ENCODE assay signal across 8 cellular contexts in the genomic region with DNA sequence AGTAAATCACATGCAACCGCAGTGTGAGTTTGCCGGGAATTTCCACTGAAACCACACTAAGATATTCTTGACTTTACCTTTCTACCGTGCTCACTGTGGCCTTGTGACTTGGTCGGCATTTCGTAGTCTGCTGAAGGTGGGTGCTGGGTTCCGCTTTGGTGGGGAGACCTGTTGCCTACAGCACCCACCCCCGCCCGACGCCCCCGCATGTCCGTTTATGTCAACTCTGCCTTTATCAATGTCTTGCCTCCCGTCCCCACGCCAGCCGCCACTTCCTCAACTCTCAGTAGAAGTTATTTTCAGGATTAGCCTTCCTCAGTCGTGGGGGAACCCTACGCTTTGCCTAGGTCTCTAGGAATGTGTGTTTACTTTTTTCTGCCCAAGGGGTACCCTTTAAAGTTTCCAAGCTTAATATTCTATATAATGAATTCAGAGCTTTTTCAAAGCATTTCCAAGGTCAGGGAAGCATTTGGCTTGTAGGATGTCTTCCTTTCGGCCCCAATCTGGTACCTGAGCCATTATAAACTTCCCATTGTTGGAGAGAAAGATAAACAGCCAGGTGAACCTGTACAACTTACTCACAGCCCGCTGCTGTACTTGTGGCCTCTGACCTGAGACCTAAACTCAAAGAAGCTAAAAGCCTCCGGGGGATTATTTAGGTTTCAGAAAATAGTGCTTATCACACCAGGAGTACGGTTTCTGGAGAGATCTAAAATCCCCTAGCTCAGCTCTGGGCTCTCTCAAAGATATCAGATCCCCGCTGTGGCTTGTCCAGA.
DNase-seq lines count a peak whose midpoint lies in the region; ATAC-seq lines count a peak whose summit lies in the region.

No MANE protein-coding gene starts in this region.

- ATAC-seq in GM18873 (IDR thresholded peaks at IDR 0.05; ENCODE audit: low FRiP score, unreplicated experiment), result peak; percentile 38
- peak; percentile 42 for ATAC-seq in HG03354 (IDR thresholded peaks at IDR 0.05; ENCODE audit: poor library complexity, severe bottlenecking, unreplicated experiment)
- ATAC-seq in GM19467 (IDR thresholded peaks at IDR 0.05; ENCODE audit: unreplicated experiment), result no peak

- DNase-seq in activated CD4-positive, alpha-beta T cell treated with anti-CD3 and anti-CD28 coated beads, Interleukin-2, amount 50 U/mL, for 24 hours (ENCODE audit: low read depth in 1 of 2, low spot score in 1 of 2), result peak; percentile 29 to 54
- DNase-seq in globus pallidus (ENCODE audit: low spot score) (peak; percentile 50), NCI-H2227 treated with DMSO at 0.1 percent for 48 hours (lab: John Stamatoyannopoulos, UW) (no peak), NCI-H2029 (lab: John Stamatoyannopoulos, UW) (no peak)
- DNase-seq in stimulated activated CD8-positive, alpha-beta memory T cell treated with anti-CD3 and anti-CD28 coated beads, Interleukin-2, amount 100 ng/mL, for 48 hours (ENCODE audit: low read depth in 2 of 2), result peak; percentile 43 to 48

Comparison
In these comparisons a context has a peak if more than half of its experiments do, and no peak if none do; other contexts are left out.
1. DNase-seq: peak in activated CD4-positive, alpha-beta T cell treated with anti-CD3 and anti-CD28 coated beads, Interleukin-2, amount 50 U/mL, for 24 hours (2 of 2), globus pallidus (single experiment) and stimulated activated CD8-positive, alpha-beta memory T cell treated with anti-CD3 and anti-CD28 coated beads, Interleukin-2, amount 100 ng/mL, for 48 hours (2 of 2); none in NCI-H2227 treated with DMSO at 0.1 percent for 48 hours (single experiment) and NCI-H2029 (single experiment).